8 cellular contexts compared by ENCODE assay signal in genomic region chr3:48898383-48899234, GRCh38. TPM values are rescaled to one million over a fixed set of nuclear protein-coding genes. Genes with fewer than 3 reads are reported as not detected.
DNase-seq lines count a peak whose midpoint lies in the region; ATAC-seq, FAIRE-seq and TF ChIP-seq lines count a peak whose summit lies in the region.

SLC25A20 (minus strand) TSS chr3:48898882; CDS start chr3:48898794, 88 bp downstream.

- DNase-seq in A172 (ENCODE audit: low spot score) = peak; percentile 85
- peak; percentile 86 for DNase-seq in NCI-H226
- peak; percentile 56 for DNase-seq in cerebellum (ENCODE audit: low spot score)
- DNase-seq in kidney = peak; percentile 96
- DNase-seq in stimulated activated CD4-positive, alpha-beta T cell treated with anti-CD3 and anti-CD28 coated beads, Interleukin-15, amount 100 ng/mL, for 1 hour (ENCODE audit: low read depth in 1 of 2, low spot score in 1 of 2) = peak; percentile 84

- H3K27ac ChIP-seq in kidney (ENCODE audit: low read depth in 2 of 2, low read length in 2 of 2) = peak within 1 kb of the TSS; percentile 82 to 84

- H3K9me3 ChIP-seq in kidney (ENCODE audit: control insufficient read depth in 1 of 2, low read length in 2 of 2) = no peaks in the 10 kb centered on the region

- no peaks in the 10 kb centered on the region for H3K36me3 ChIP-seq in kidney (ENCODE audit: control insufficient read depth in 1 of 2, insufficient read depth in 2 of 2, low read length in 2 of 2)

- peaks cover 6 to 8% of the 10 kb centered on the region in 2 donors for H3K4me1 ChIP-seq in kidney (ENCODE audit: control insufficient read depth in 1 of 2, insufficient read depth in 1 of 2, low read depth in 1 of 2, low read length in 2 of 2)

- H3K4me3 ChIP-seq in kidney (ENCODE audit: low read length in 2 of 2) = peak within 1 kb of the TSS; percentile 75 to 86

- ATAC-seq in GM18511 (IDR thresholded peaks at IDR 0.05; ENCODE audit: unreplicated experiment) (peak; percentile 91), HG03025 (IDR thresholded peaks at IDR 0.05; ENCODE audit: low FRiP score, unreplicated experiment) (peak; percentile 49)
- ATAC-seq in activated CD4-positive, CD25-positive, alpha-beta regulatory T cell treated with anti-CD3 and anti-CD28 coated beads, Interleukin-2, amount 50 U/mL, for 24 hours = peak; percentile 98 to 99

- intact Hi-C loops in kidney (cut with DNase I) = no loop called here

- TF ChIP-seq CTCF in kidney (IDR thresholded peaks at IDR 0.05; ENCODE audit: borderline replicate concordance, extremely low read depth, insufficient read depth) = no peak

- peak within 1 kb of the TSS; percentile 68 to 72 for H3K9ac ChIP-seq in kidney (ENCODE audit: low read length in 2 of 2)

- FAIRE-seq in kidney (lab: Jason Lieb, UNC) = no peak

RNA-seq across cellular contexts. Expression of gene SLC25A20, which starts in this region (rescaled TPM):
- 23.9 and 45.5 TPM in 2 replicates for total RNA-seq in A172 (2014; rRNA removed; shearing (Covaris generic))
- 6.5 TPM for total RNA-seq in cerebellum
- total RNA-seq in kidney = 9.9 TPM
- 59.2 TPM for polyA plus RNA-seq in kidney (ENCODE audit: insufficient read depth, low read depth, low replicate concordance)

Comparison
In these comparisons a context has a peak if more than half of its experiments do, and no peak if none do; other contexts are left out.
1. Peak in every context shown above with its lines: DNase-seq, ATAC-seq, H3K4me3 ChIP-seq and H3K27ac ChIP-seq.